Comparison of ENCODE assay signal across 7 cellular contexts in the genomic region with DNA sequence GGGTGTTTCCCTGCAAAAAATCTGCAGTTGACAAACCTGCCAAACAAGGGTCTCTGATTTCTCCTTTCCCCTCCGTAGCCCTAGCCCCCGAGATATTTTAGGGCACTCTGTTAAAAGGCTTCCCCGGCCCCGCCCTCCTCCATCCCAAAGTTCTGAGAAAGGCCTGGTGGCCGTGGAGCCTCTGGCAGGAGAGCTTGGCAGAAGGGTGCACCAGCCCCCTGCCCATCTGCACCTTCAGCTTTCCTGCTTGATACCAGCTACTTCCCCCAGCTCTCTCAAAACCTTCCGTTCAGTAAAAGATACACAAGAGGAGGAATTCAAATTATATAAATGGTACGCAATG. TPM values are rescaled to one million over a fixed set of nuclear protein-coding genes. Genes with fewer than 3 reads are reported as not detected.
DNase-seq lines count a peak whose midpoint lies in the region; ATAC-seq, FAIRE-seq and TF ChIP-seq lines count a peak whose summit lies in the region.

No MANE protein-coding gene starts in this region.

- H2BK20ac ChIP-seq in IMR-90 (ENCODE audit: low read depth, low read length), result no peak overlapping the region

- H3K4me2 ChIP-seq in IMR-90 (ENCODE audit: low read depth, low read length), result peak overlapping the region; percentile 94

- H3K4ac ChIP-seq in IMR-90 (ENCODE audit: low read depth, low read length), result peak overlapping the region; percentile 97

- peak overlapping the region; percentile 94 for H4K91ac ChIP-seq in IMR-90 (ENCODE audit: insufficient read depth, low read depth, low read length)

- no peak for TF ChIP-seq CTCF in IMR-90 (conservative IDR thresholded peaks at IDR 0.05; ENCODE audit: low read depth, low read length)
- no peak for TF ChIP-seq CTCF in kidney (IDR thresholded peaks at IDR 0.05; ENCODE audit: borderline replicate concordance, extremely low read depth, insufficient read depth)
- no peak for TF ChIP-seq CTCF in lower leg skin (IDR thresholded peaks at IDR 0.05)

- no TSS peak for BruUV-seq in IMR-90 (replicated peaks; lab: Mats Ljungman, UMichigan)

- peak overlapping the region; percentile 87 for H2BK5ac ChIP-seq in IMR-90 (ENCODE audit: low read depth, low read length, poor library complexity, severe bottlenecking)

- TF ChIP-seq POLR2A in IMR-90 (IDR thresholded peaks at IDR 0.05; ENCODE audit: low read depth, low read length) (no peak), lower leg skin (IDR thresholded peaks at IDR 0.05) (no peak)

- H3K14ac ChIP-seq in IMR-90 (replicated peaks; ENCODE audit: low read depth, low read length), result peak overlapping the region; percentile 94

- H3K4me1 ChIP-seq in IMR-90 (ENCODE audit: control insufficient read depth, insufficient read depth, low read length), result peaks cover 16% of the 10 kb centered on the region
- peaks cover 17 to 34% of the 10 kb centered on the region in 2 donors for H3K4me1 ChIP-seq in kidney (ENCODE audit: control insufficient read depth in 1 of 2, insufficient read depth in 1 of 2, low read depth in 1 of 2, low read length in 2 of 2)

- CTCF ChIA-PET in IMR-90 (lab: Yijun Ruan, JAX), result no interaction called here

- H3K9ac ChIP-seq in IMR-90 (ENCODE audit: low read depth, low read length) (peak overlapping the region; percentile 93), kidney (ENCODE audit: low read length in 2 of 2) (peak overlapping the region; percentile 80 to 93)

- H3K27ac ChIP-seq in IMR-90 (ENCODE audit: insufficient read depth, low read length) (peak overlapping the region; percentile 94), angular gyrus (ENCODE audit: low read depth, low read length) (peak overlapping the region; percentile 98), kidney (ENCODE audit: low read depth in 2 of 2, low read length in 2 of 2) (no peak overlapping the region), substantia nigra (ENCODE audit: low read depth, low read length, poor library complexity, severe bottlenecking) (peak overlapping the region; percentile 95)

- intact Hi-C loops in IMR-90 (cut with micrococcal nuclease) (no loop called here), kidney (cut with DNase I) (no loop called here), lower leg skin (cut with DNase I; ENCODE audit: low total_unique reads) (no loop called here)

- peak overlapping the region; percentile 78; the same call in 1 of the 2 replicates for H3K18ac ChIP-seq in IMR-90 (ENCODE audit: low read depth, low read length)

- no peak overlapping the region for H3K56ac ChIP-seq in IMR-90 (ENCODE audit: extremely low read depth, insufficient read depth, low read length)

- H3K36me3 ChIP-seq in IMR-90 (ENCODE audit: control insufficient read depth, insufficient read depth, low read length) (peaks cover 10% of the 10 kb centered on the region), kidney (ENCODE audit: control insufficient read depth in 1 of 2, insufficient read depth in 2 of 2, low read length in 2 of 2) (no peaks in the 10 kb centered on the region)

- dilution Hi-C loops in IMR-90 (cut with HindIII; ENCODE audit: low sequenced_read_pairs, unreplicated experiment), result no loop called here

- peaks cover 37% of the 10 kb centered on the region for H4K20me1 ChIP-seq in IMR-90 (ENCODE audit: insufficient read depth, low read length)

- peak overlapping the region; percentile 69 for H2BK120ac ChIP-seq in IMR-90 (ENCODE audit: low read depth, low read length)

- peak overlapping the region; percentile 90; the same call in 1 of the 2 replicates for H2AK5ac ChIP-seq in IMR-90 (ENCODE audit: low read depth, low read length)

- POLR2A ChIA-PET in IMR-90 (lab: Charles Lee; ENCODE audit: unreplicated experiment), result no interaction called here

- H3K9me3 ChIP-seq in IMR-90 (ENCODE audit: control insufficient read depth, insufficient read depth, low read length) (no peaks in the 10 kb centered on the region), kidney (ENCODE audit: control insufficient read depth in 1 of 2, low read length in 2 of 2) (no peaks in the 10 kb centered on the region)

- H3K79me1 ChIP-seq in IMR-90 (ENCODE audit: low read depth in 1 of 2, low read length in 2 of 2), result peaks cover 15 to 48% of the 10 kb centered on the region in 2 experiments; a peak in 3 of 4 replicates

- H2AFZ ChIP-seq in IMR-90 (replicated peaks; ENCODE audit: low read length, poor library complexity), result peak overlapping the region; percentile 96

- peaks cover 21% of the 10 kb centered on the region for H3K9me1 ChIP-seq in IMR-90 (ENCODE audit: insufficient read depth, low read length)

- no CpG with 5 or more reads among the region's 7 CpGs for WGBS in IMR-90 (ENCODE audit: extremely low coverage in 2 of 2, insufficient read length in 1 of 2), 2 experiments
- WGBS in lower leg skin, 2 donors, result 60 to 63% methylated on average over 7 of the region's 7 CpGs

- no peak for TF ChIP-seq RAD21 in IMR-90 (IDR thresholded peaks at IDR 0.05; ENCODE audit: low read length)

- DNase-seq in IMR-90, result no peak
- DNase-seq in kidney, result peak; percentile 66
- no peak for DNase-seq in substantia nigra (lab: John Stamatoyannopoulos, UW)
- no peak for DNase-seq in SW480 (ENCODE audit: low spot score)
- no peak for DNase-seq in lower leg skin (ENCODE audit: low spot score in 2 of 2)
- DNase-seq in hippocampal formation (lab: John Stamatoyannopoulos, UW), result no peak

- in situ Hi-C loops in IMR-90 (cut with MboI; ENCODE audit: low sequenced_read_pairs), result loop anchor here (10.0 kb wide), 1 partner anchor 385 kb away; no protein-coding TSS in a partner anchor

- H3K4me3 ChIP-seq in IMR-90 (ENCODE audit: insufficient read depth, low read depth, low read length), result peak overlapping the region; percentile 67
- H3K4me3 ChIP-seq in kidney (ENCODE audit: low read length in 2 of 2), result peak overlapping the region; percentile 79 to 81
- H3K4me3 ChIP-seq in lower leg skin (ENCODE audit: low read depth, poor library complexity, severe bottlenecking), result no peak overlapping the region

- no peak for FAIRE-seq in kidney (lab: Jason Lieb, UNC)

- no peaks in the 10 kb centered on the region for H3K27me3 ChIP-seq in IMR-90 (ENCODE audit: control insufficient read depth, insufficient read depth, low read length)

- 0 out of 2 replicates have a peak overlapping the region, but pooled peaks have one; percentile 83 for H3K23ac ChIP-seq in IMR-90 (ENCODE audit: low read depth, low read length)

- H4K5ac ChIP-seq in IMR-90 (ENCODE audit: low read depth, low read length), result peak overlapping the region; percentile 94

- peak overlapping the region; percentile 100 for H4K8ac ChIP-seq in IMR-90 (ENCODE audit: low read depth in 2 of 2, low read length in 2 of 2)

- H2BK15ac ChIP-seq in IMR-90 (ENCODE audit: low read depth, low read length), result peak overlapping the region; percentile 21; the same call in 1 of the 3 replicates

- H2AK9ac ChIP-seq in IMR-90 (replicated peaks; ENCODE audit: low read depth, low read length, poor library complexity), result peak overlapping the region; percentile 87

- ATAC-seq in IMR-90 (ENCODE audit: low read depth), result no peak

TF ChIP-seq in IMR-90, 13 proteins besides CTCF, POLR2A, EP300 and RAD21 (continues in another document):
- TF ChIP-seq MAFK (IDR thresholded peaks at IDR 0.05; ENCODE audit: low read depth, low read length) (no peak), NFE2L2 (IDR thresholded peaks at IDR 0.05; ENCODE audit: low read depth, low read length) (no peak), ELK1 (IDR thresholded peaks at IDR 0.05; ENCODE audit: borderline replicate concordance, low read depth, low read length) (no peak), MAZ (IDR thresholded peaks at IDR 0.05; ENCODE audit: borderline replicate concordance, low read depth, low read length) (no peak), MXI1 (IDR thresholded peaks at IDR 0.05; ENCODE audit: borderline replicate concordance, low read depth, low read length) (no peak), RCOR1 (IDR thresholded peaks at IDR 0.05; ENCODE audit: insufficient replicate concordance, low read length) (no peak), BHLHE40 (IDR thresholded peaks at IDR 0.05; ENCODE audit: low read depth, low read length) (no peak), CHD1 (IDR thresholded peaks at IDR 0.05; ENCODE audit: low read depth, low read length) (no peak), CEBPB (IDR thresholded peaks at IDR 0.05; ENCODE audit: low read depth, low read length) (no peak), FOS (IDR thresholded peaks at IDR 0.05; ENCODE audit: low read depth, low read length) (no peak)

RNA-seq across cellular contexts. Expression of gene CANT1, which starts 0.7 kb away (rescaled TPM):
- 50.0 and 51.8 TPM in 2 replicates for total RNA-seq in IMR-90 (2012; rRNA removed)
- polyA plus RNA-seq in IMR-90 (2012; rRNA removed), result 73.4 and 90.7 TPM in 2 replicates
- 61.1 and 63.0 TPM in 2 replicates for polyA plus RNA-seq in IMR-90 (2012; cell fraction: cytosol; rRNA removed)
- 33.7 and 43.7 TPM in 2 replicates for polyA plus RNA-seq in IMR-90 (2012; cell fraction: nucleus; rRNA removed; ENCODE audit: low replicate concordance)
- total RNA-seq in kidney, result 56.6 TPM
- polyA plus RNA-seq in kidney (ENCODE audit: insufficient read depth, low read depth, low replicate concordance), result 23.0 TPM
- total RNA-seq in lower leg skin, result 10 to 100 TPM; 18.1 to 39.4 (median 28.4) TPM

RNA-seq across cellular contexts. Expression of gene C1QTNF1, which starts 13.7 kb away (rescaled TPM):
- total RNA-seq in IMR-90 (2012; rRNA removed) (1.7 and 3.4 TPM in 2 replicates), kidney (65.2 TPM), lower leg skin (10 to 100 TPM; 24.3 to 53.1 (median 29.5) TPM)
- polyA plus RNA-seq in IMR-90 (2012; rRNA removed) (8.4 and 9.0 TPM in 2 replicates), kidney (ENCODE audit: insufficient read depth, low read depth, low replicate concordance) (18.0 TPM)
- 5.2 and 16.8 TPM in 2 replicates for polyA plus RNA-seq in IMR-90 (2012; cell fraction: cytosol; rRNA removed)
- polyA plus RNA-seq in IMR-90 (2012; cell fraction: nucleus; rRNA removed; ENCODE audit: low replicate concordance), result 7.4 and 9.5 TPM in 2 replicates

RNA-seq across cellular contexts. Expression of gene LGALS3BP, which starts 30.6 kb away (rescaled TPM):
- total RNA-seq in IMR-90 (2012; rRNA removed) (33.7 and 34.7 TPM in 2 replicates), kidney (240 TPM), lower leg skin (10 to 100 TPM; 38.5 to 84.1 (median 45.7) TPM)
- polyA plus RNA-seq in IMR-90 (2012; rRNA removed) (249 and 273 TPM in 2 replicates), kidney (ENCODE audit: insufficient read depth, low read depth, low replicate concordance) (310 TPM)
- 146 and 259 TPM in 2 replicates for polyA plus RNA-seq in IMR-90 (2012; cell fraction: cytosol; rRNA removed)
- 165 and 308 TPM in 2 replicates for polyA plus RNA-seq in IMR-90 (2012; cell fraction: nucleus; rRNA removed; ENCODE audit: low replicate concordance)

Comparison
In these comparisons a context has a peak if more than half of its experiments do, and no peak if none do; other contexts are left out.
1. H3K27ac ChIP-seq: peak in IMR-90 (single experiment), angular gyrus (single experiment) and substantia nigra (single experiment); none in kidney (0 of 2).